19 cellular contexts compared by ENCODE assay signal in the genomic region with DNA sequence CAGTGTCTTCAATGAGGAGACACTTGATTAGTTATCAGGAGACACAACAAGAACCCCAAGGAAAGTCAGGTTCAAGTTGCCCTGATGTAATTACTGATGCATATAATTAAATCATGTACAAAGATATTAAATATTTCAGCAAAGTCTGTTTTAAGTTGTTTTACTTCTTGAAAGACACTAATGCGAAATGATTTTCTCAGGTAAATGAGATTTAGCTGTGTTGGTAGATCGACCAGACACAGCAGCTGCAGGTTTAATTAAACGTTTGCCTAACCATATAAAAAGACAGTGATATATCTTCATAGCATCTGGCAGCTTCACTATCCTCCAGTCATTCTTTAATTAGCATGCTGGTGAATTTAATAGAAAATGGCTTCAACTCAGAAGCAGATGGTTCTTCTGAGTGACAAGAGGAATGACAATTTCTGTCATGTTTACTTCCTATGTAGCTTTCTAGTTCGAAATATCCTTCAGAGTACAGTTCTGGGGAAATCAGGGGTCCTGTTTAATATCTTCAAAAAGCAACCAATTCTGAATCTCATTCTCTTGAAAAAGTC.
DNase-seq lines count a peak whose midpoint lies in the region.
"Had no signal": no experiment of that assay in that cellular context is flagged by ENCODE, and none has a peak within 500 bp of the region (broad histone marks: within the 10 kb centered on the region; RNA-seq: fewer than 3 reads in every experiment).

No MANE protein-coding gene starts in this region.

- DNase-seq in G401 (ENCODE audit: low spot score) = peak; percentile 84
- peak; percentile 93 for DNase-seq in NCI-H1694 (lab: John Stamatoyannopoulos, UW)
- DNase-seq in NCI-H524 treated with DMSO at 0.1 percent for 48 hours (lab: John Stamatoyannopoulos, UW) = peak; percentile 87
- peak; percentile 38 for DNase-seq in cerebellum (ENCODE audit: low spot score)
- no peak for DNase-seq in NK-92 treated with Interleukin-12 subunit alpha and Interleukin-12 subunit beta, amount 100 ng/mL, for 24 hours (lab: John Stamatoyannopoulos, UW)
- no peak for DNase-seq in activated CD4-positive, alpha-beta T cell treated with anti-CD3 and anti-CD28 coated beads for 4 hours
- DNase-seq in SW 1271 (lab: John Stamatoyannopoulos, UW) = no peak
- DNase-seq in NCI-H774 (lab: John Stamatoyannopoulos, UW) = no peak
- DNase-seq: activated CD4-positive, alpha-beta T cell treated with anti-CD3 and anti-CD28 coated beads, Interleukin-2, amount 10 ng/mL, durations not matched to agents 7 days and 5 days; activated CD8-positive, alpha-beta memory T cell treated with anti-CD3 and anti-CD28 coated beads, Interleukin-2, amount 10 ng/mL, durations not matched to agents 7 days and 5 days; activated naive CD4-positive, alpha-beta T cell treated with Interleukin-2 at 50 U/mL for 16 hours; activated T-cell treated with anti-CD3 and anti-CD28 coated beads, Interleukin-2, amount 50 U/mL, for 72 hours; esophagus squamous epithelium; immature natural killer cell; left lung; mesendoderm; NCI-H2227 treated with DMSO at 0.1 percent for 48 hours; occipital lobe; trophoblast cell had no signal

- in situ Hi-C loops in G401 (cut with HindIII; ENCODE audit: low sequenced_read_pairs) = no loop called here

Comparison
In these comparisons a context has a peak if more than half of its experiments do, and no peak if none do; other contexts are left out.
1. DNase-seq: peak in G401 (single experiment), NCI-H1694 (single experiment), NCI-H524 treated with DMSO at 0.1 percent for 48 hours (single experiment) and cerebellum (single experiment); none in NK-92 treated with Interleukin-12 subunit alpha and Interleukin-12 subunit beta, amount 100 ng/mL, for 24 hours (single experiment), activated CD4-positive, alpha-beta T cell treated with anti-CD3 and anti-CD28 coated beads for 4 hours (0 of 2), SW 1271 (0 of 2) and NCI-H774 (single experiment).